In genomic region chr10:5349362-5349761, GRCh38 we compare ENCODE assay signal across 36 cellular contexts. TPM values are rescaled to one million over a fixed set of nuclear protein-coding genes. Genes with fewer than 3 reads are reported as not detected.
"Had no signal": no experiment of that assay in that cellular context is flagged by ENCODE, and none has a peak within 500 bp of the region (broad histone marks: within the 10 kb centered on the region; RNA-seq: fewer than 3 reads in every experiment).

No MANE protein-coding gene starts in this region.

- DNase-seq: dermis blood vessel endothelial cell; dorsolateral prefrontal cortex; effector CD4-positive, alpha-beta T cell; effector memory CD4-positive, alpha-beta T cell; erythroblast; esophagus squamous epithelium; foreskin fibroblast; foreskin melanocyte; gastrocnemius medialis; glutamatergic neuron; head of caudate nucleus; heart right ventricle; hippocampal formation; left cardiac atrium; left lung; left ventricle myocardium superior; lower lobe of right lung; mesenchymal stem cell; mucosa of descending colon; naive B cell; naive thymus-derived CD8-positive, alpha-beta T cell had no signal

- H3K27ac Mint-ChIP-seq: mesothelial cell of epicardium; naive B cell; naive thymus-derived CD8-positive, alpha-beta T cell had no signal

- ATAC-seq: esophagus mucosa; gastrocnemius medialis; heart right ventricle; left cardiac atrium; left lung; left ventricle myocardium superior; lower lobe of right lung; mucosa of descending colon; naive thymus-derived CD8-positive, alpha-beta T cell had no signal

- H3K4me3 ChIP-seq: coronary artery, dorsolateral prefrontal cortex, esophagus squamous epithelium, gastrocnemius medialis, heart right ventricle, left lung, lower lobe of right lung, mucosa of descending colon had no signal

- H3K4me3 Mint-ChIP-seq: mesothelial cell of epicardium; naive B cell; naive thymus-derived CD8-positive, alpha-beta T cell had no signal

- H3K27me3 ChIP-seq: esophagus squamous epithelium, gastrocnemius medialis, left lung had no signal

- H3K9me3 ChIP-seq: esophagus squamous epithelium, gastrocnemius medialis, heart right ventricle, left lung, lower lobe of right lung, mucosa of descending colon had no signal

- H3K9me3 Mint-ChIP-seq: naive B cell; naive thymus-derived CD8-positive, alpha-beta T cell had no signal

- FAIRE-seq: colon, endothelial cell of umbilical vein, islet of Langerhans, keratinocyte had no signal

- H3K27ac ChIP-seq: coronary artery, dorsolateral prefrontal cortex, epithelial cell of prostate, esophagus squamous epithelium, gastrocnemius medialis, heart right ventricle, left lung, lower lobe of right lung had no signal

- H3K36me3 Mint-ChIP-seq: mesothelial cell of epicardium; naive B cell; naive thymus-derived CD8-positive, alpha-beta T cell had no signal

- H3K36me3 ChIP-seq: esophagus squamous epithelium, gastrocnemius medialis, heart right ventricle, left lung, lower lobe of right lung had no signal

- H3K4me1 Mint-ChIP-seq: mesothelial cell of epicardium; naive B cell; naive thymus-derived CD8-positive, alpha-beta T cell had no signal

- H3K4me1 ChIP-seq: esophagus squamous epithelium, gastrocnemius medialis, heart right ventricle, left lung, lower lobe of right lung had no signal

RNA-seq across cellular contexts. Expression of gene UCN3, which starts 15.4 kb away (rescaled TPM):
- total RNA-seq: dermis blood vessel endothelial cell; endothelial cell of umbilical vein; esophagus mucosa; esophagus squamous epithelium; fibroblast of lung; gastrocnemius medialis; glomerular endothelial cell; heart right ventricle; kidney epithelial cell; left cardiac atrium; left ventricle myocardium superior; lower leg skin; lung microvascular endothelial cell; mesenteric fat pad; mesothelial cell of epicardium; myocyte; naive thymus-derived CD8-positive, alpha-beta T cell had no signal
- polyA plus RNA-seq: endothelial cell of umbilical vein; fibroblast of lung; heart right ventricle; keratinocyte; naive thymus-derived CD8-positive, alpha-beta T cell had no signal

RNA-seq across cellular contexts. Expression of gene TUBAL3, which starts 55.3 kb away (rescaled TPM):
- total RNA-seq: endothelial cell of umbilical vein; fibroblast of lung; left lung; lower lobe of right lung; lung microvascular endothelial cell; mesenteric fat pad; myocyte; naive thymus-derived CD8-positive, alpha-beta T cell had no signal
- polyA plus RNA-seq: endothelial cell of umbilical vein; fibroblast of lung; naive thymus-derived CD8-positive, alpha-beta T cell had no signal
